In the genomic region with DNA sequence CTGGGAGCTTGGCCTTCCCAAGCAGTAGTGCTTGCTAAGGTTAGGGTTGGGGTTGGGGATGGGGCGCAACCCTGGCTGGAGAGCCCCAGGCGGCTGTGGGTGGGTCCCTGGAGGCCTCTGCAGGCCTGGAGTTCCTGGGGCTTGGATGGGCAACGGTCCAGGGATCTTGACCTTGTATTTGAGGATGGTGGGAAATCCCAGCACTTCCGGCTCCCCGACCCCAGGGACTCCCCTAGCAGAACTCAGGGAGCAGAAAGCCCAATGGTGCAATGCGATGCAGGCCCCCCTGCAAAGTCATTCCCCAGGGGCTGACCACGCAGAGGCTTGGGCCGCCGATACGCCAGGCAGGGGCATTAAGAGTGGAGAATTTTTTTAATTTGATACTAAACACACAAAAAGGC, we compare ENCODE assay signal across 8 cellular contexts. TPM values are rescaled to one million over a fixed set of nuclear protein-coding genes. Genes with fewer than 3 reads are reported as not detected.
DNase-seq lines count a peak whose midpoint lies in the region; ATAC-seq and TF ChIP-seq lines count a peak whose summit lies in the region.

No MANE protein-coding gene starts in this region.

- H3K4me1 ChIP-seq in HEK293 (ENCODE audit: control insufficient read depth, insufficient read depth, low read length), result no peaks in the 10 kb centered on the region
- peaks cover 3% of the 10 kb centered on the region for H3K4me1 ChIP-seq in right cardiac atrium (ENCODE audit: control insufficient read depth, insufficient read depth, low read length)

- H3K9me3 Mint-ChIP-seq in activated naive CD4-positive, alpha-beta T cell treated with anti-CD3 and anti-CD28 coated beads, Interleukin-2, amount 50 U/mL, for 72 hours, result no peaks in the 10 kb centered on the region

- CTCF ChIA-PET in HEK293 (lab: Yijun Ruan, JAX), result interaction anchor here (0.6 to 1.0 kb wide), 5 partner anchors 11 to 1289 kb away, joined by 3 to 6 read pairs (median 4); no protein-coding TSS in a partner anchor

- no peaks in the 10 kb centered on the region for H3K36me3 ChIP-seq in HEK293 (ENCODE audit: control insufficient read depth in 2 of 2, insufficient read depth in 1 of 2, low read length in 2 of 2)

- H3K36me3 Mint-ChIP-seq in activated naive CD4-positive, alpha-beta T cell treated with anti-CD3 and anti-CD28 coated beads, Interleukin-2, amount 50 U/mL, for 72 hours, result no peaks in the 10 kb centered on the region

- no peaks in the 10 kb centered on the region for H3K27me3 ChIP-seq in right cardiac atrium (ENCODE audit: control insufficient read depth, insufficient read depth)

- POLR2A ChIA-PET in HEK293 (lab: Yijun Ruan, JAX), result no interaction called here

- no peak for TF ChIP-seq CTCF in HEK293 (tag by site-specific recombination; IDR thresholded peaks at IDR 0.05)

- no peak for ATAC-seq in activated naive CD4-positive, alpha-beta T cell treated with anti-CD3 and anti-CD28 coated beads, Interleukin-2, amount 50 U/mL, for 72 hours
- ATAC-seq in right cardiac atrium (peak in 1 of 2 donors; percentile 8), HG02870 (IDR thresholded peaks at IDR 0.05; ENCODE audit: unreplicated experiment) (no peak)

- H3K27ac Mint-ChIP-seq in activated naive CD4-positive, alpha-beta T cell treated with anti-CD3 and anti-CD28 coated beads, Interleukin-2, amount 50 U/mL, for 72 hours, result peak overlapping the region; percentile 85 to 96

- H3K4me3 ChIP-seq in HEK293 (ENCODE audit: low read depth, low read length) (peak overlapping the region; percentile 65), right cardiac atrium (ENCODE audit: low read length) (peak overlapping the region; percentile 77), skin epidermis (peak overlapping the region; percentile 42 to 81 (median 61))

- 47% methylated on average over 10 of the region's 10 CpGs for WGBS in right cardiac atrium

- H3K27ac ChIP-seq in HEK293 (ENCODE audit: extremely low read depth, low read depth, low read length) (peak overlapping the region; percentile 79), right cardiac atrium (ENCODE audit: low read length) (peak overlapping the region; percentile 5), skin epidermis (peak overlapping the region; percentile 67 to 99 (median 95))

- H3K9me3 ChIP-seq in HEK293 (ENCODE audit: control insufficient read depth, insufficient read depth, low read depth, low read length), result no peaks in the 10 kb centered on the region
- no peaks in the 10 kb centered on the region for H3K9me3 ChIP-seq in right cardiac atrium (ENCODE audit: control insufficient read depth, low read length)

- intact Hi-C loops in right cardiac atrium (cut with DNase I), result loop anchor here (5.0 to 10.0 kb wide), 4 partner anchors 47 to 320 kb away; no protein-coding TSS in a partner anchor

- DNase-seq in activated naive CD4-positive, alpha-beta T cell treated with anti-CD3 and anti-CD28 coated beads, Interleukin-2, amount 50 U/mL, for 72 hours (ENCODE audit: low spot score in 2 of 2), result no peak
- DNase-seq in right cardiac atrium (peak; percentile 69 to 83 (median 75)), ureter (ENCODE audit: low spot score) (no peak), NCI-H1417 treated with DMSO at 0.1 percent for 48 hours (lab: John Stamatoyannopoulos, UW) (no peak)
- DNase-seq in stimulated activated CD4-positive, alpha-beta T cell treated with anti-CD3 and anti-CD28 coated beads, Interleukin-15, amount 100 ng/mL, for 24 hours, result no peak

TF ChIP-seq in HEK293, 187 proteins besides CTCF, POLR2A, EP300 and RAD21 (continues in another document):
- TF ChIP-seq ZNF707 (tag by site-specific recombination; IDR thresholded peaks at IDR 0.05) (no peak), EGR2 (tag by site-specific recombination; IDR thresholded peaks at IDR 0.05; ENCODE audit: low read depth) (no peak), ZNF214 (tag by site-specific recombination; IDR thresholded peaks at IDR 0.05; ENCODE audit: borderline replicate concordance) (no peak), ZFP37 (tag by site-specific recombination; IDR thresholded peaks at IDR 0.05) (no peak), ZNF350 (tag by site-specific recombination; IDR thresholded peaks at IDR 0.05) (no peak), ZBTB48 (tag by site-specific recombination; IDR thresholded peaks at IDR 0.05) (no peak), ZNF132 (tag by site-specific recombination; IDR thresholded peaks at IDR 0.05; ENCODE audit: borderline replicate concordance) (no peak), ZNF335 (tag by site-specific recombination; conservative IDR thresholded peaks at IDR 0.05) (no peak)
- TF ChIP-seq, protein P1, sequence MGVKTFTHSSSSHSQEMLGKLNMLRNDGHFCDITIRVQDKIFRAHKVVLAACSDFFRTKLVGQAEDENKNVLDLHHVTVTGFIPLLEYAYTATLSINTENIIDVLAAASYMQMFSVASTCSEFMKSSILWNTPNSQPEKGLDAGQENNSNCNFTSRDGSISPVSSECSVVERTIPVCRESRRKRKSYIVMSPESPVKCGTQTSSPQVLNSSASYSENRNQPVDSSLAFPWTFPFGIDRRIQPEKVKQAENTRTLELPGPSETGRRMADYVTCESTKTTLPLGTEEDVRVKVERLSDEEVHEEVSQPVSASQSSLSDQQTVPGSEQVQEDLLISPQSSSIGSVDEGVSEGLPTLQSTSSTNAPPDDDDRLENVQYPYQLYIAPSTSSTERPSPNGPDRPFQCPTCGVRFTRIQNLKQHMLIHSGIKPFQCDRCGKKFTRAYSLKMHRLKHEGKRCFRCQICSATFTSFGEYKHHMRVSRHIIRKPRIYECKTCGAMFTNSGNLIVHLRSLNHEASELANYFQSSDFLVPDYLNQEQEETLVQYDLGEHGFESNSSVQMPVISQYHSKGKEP (tag by site-specific recombination; IDR thresholded peaks at IDR 0.05), result no peak
- TF ChIP-seq, protein P2, sequence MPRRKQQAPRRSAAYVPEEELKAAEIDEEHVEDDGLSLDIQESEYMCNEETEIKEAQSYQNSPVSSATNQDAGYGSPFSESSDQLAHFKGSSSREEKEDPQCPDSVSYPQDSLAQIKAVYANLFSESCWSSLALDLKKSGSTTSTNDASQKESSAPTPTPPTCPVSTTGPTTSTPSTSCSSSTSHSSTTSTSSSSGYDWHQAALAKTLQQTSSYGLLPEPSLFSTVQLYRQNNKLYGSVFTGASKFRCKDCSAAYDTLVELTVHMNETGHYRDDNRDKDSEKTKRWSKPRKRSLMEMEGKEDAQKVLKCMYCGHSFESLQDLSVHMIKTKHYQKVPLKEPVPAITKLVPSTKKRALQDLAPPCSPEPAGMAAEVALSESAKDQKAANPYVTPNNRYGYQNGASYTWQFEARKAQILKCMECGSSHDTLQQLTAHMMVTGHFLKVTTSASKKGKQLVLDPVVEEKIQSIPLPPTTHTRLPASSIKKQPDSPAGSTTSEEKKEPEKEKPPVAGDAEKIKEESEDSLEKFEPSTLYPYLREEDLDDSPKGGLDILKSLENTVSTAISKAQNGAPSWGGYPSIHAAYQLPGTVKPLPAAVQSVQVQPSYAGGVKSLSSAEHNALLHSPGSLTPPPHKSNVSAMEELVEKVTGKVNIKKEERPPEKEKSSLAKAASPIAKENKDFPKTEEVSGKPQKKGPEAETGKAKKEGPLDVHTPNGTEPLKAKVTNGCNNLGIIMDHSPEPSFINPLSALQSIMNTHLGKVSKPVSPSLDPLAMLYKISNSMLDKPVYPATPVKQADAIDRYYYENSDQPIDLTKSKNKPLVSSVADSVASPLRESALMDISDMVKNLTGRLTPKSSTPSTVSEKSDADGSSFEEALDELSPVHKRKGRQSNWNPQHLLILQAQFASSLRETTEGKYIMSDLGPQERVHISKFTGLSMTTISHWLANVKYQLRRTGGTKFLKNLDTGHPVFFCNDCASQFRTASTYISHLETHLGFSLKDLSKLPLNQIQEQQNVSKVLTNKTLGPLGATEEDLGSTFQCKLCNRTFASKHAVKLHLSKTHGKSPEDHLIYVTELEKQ (tag by site-specific recombination; IDR thresholded peaks at IDR 0.05; ENCODE audit: borderline replicate concordance), result no peak
- TF ChIP-seq, protein P3, sequence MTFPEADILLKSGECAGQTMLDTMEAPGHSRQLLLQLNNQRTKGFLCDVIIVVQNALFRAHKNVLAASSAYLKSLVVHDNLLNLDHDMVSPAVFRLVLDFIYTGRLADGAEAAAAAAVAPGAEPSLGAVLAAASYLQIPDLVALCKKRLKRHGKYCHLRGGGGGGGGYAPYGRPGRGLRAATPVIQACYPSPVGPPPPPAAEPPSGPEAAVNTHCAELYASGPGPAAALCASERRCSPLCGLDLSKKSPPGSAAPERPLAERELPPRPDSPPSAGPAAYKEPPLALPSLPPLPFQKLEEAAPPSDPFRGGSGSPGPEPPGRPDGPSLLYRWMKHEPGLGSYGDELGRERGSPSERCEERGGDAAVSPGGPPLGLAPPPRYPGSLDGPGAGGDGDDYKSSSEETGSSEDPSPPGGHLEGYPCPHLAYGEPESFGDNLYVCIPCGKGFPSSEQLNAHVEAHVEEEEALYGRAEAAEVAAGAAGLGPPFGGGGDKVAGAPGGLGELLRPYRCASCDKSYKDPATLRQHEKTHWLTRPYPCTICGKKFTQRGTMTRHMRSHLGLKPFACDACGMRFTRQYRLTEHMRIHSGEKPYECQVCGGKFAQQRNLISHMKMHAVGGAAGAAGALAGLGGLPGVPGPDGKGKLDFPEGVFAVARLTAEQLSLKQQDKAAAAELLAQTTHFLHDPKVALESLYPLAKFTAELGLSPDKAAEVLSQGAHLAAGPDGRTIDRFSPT (tag by site-specific recombination; IDR thresholded peaks at IDR 0.05), result no peak
- TF ChIP-seq, protein P4, sequence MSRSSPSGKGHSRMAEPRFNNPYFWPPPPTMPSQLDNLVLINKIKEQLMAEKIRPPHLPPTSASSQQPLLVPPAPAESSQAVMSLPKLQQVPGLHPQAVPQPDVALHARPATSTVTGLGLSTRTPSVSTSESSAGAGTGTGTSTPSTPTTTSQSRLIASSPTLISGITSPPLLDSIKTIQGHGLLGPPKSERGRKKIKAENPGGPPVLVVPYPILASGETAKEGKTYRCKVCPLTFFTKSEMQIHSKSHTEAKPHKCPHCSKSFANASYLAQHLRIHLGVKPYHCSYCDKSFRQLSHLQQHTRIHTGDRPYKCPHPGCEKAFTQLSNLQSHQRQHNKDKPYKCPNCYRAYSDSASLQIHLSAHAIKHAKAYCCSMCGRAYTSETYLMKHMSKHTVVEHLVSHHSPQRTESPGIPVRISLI (tag by site-specific recombination; IDR thresholded peaks at IDR 0.05), result no peak

RNA-seq across cellular contexts. Expression of a gene that starts 12.5 kb away (rescaled TPM):
- total RNA-seq in activated naive CD4-positive, alpha-beta T cell treated with anti-CD3 and anti-CD28 coated beads, Interleukin-2, amount 50 U/mL, for 72 hours, result not detected
- total RNA-seq in right cardiac atrium (100 to 1,000 TPM in 3 of 4 donors, 10 to 100 TPM in 1; 57.8 to 189 (median 143) TPM), ureter (236 TPM)
- polyA plus RNA-seq in right cardiac atrium, result 138 TPM

Comparison
In these comparisons a context has a peak if more than half of its experiments do, and no peak if none do; other contexts are left out.
1. H3K27ac ChIP-seq: peak in every context shown above with its lines; median percentile 95 in skin epidermis; 79 in HEK293; 5 in right cardiac atrium.
2. DNase-seq: peak in right cardiac atrium (3 of 3); none in activated naive CD4-positive, alpha-beta T cell treated with anti-CD3 and anti-CD28 coated beads, Interleukin-2, amount 50 U/mL, for 72 hours (0 of 2), ureter (single experiment), stimulated activated CD4-positive, alpha-beta T cell treated with anti-CD3 and anti-CD28 coated beads, Interleukin-15, amount 100 ng/mL, for 24 hours (single experiment) and NCI-H1417 treated with DMSO at 0.1 percent for 48 hours (single experiment).
3. RNA of a gene that starts 12.5 kb away (total RNA-seq): 236 TPM in ureter (single experiment) and 57.8 to 189 TPM in right cardiac atrium; not detected in activated naive CD4-positive, alpha-beta T cell treated with anti-CD3 and anti-CD28 coated beads, Interleukin-2, amount 50 U/mL, for 72 hours; every median in the first group is over 10 times any median in the second.
4. Peak in every context shown above with its lines, with median percentiles within 50 percentile points of each other: H3K4me3 ChIP-seq.